Comparison of ENCODE assay signal across 9 cellular contexts in the genomic region with DNA sequence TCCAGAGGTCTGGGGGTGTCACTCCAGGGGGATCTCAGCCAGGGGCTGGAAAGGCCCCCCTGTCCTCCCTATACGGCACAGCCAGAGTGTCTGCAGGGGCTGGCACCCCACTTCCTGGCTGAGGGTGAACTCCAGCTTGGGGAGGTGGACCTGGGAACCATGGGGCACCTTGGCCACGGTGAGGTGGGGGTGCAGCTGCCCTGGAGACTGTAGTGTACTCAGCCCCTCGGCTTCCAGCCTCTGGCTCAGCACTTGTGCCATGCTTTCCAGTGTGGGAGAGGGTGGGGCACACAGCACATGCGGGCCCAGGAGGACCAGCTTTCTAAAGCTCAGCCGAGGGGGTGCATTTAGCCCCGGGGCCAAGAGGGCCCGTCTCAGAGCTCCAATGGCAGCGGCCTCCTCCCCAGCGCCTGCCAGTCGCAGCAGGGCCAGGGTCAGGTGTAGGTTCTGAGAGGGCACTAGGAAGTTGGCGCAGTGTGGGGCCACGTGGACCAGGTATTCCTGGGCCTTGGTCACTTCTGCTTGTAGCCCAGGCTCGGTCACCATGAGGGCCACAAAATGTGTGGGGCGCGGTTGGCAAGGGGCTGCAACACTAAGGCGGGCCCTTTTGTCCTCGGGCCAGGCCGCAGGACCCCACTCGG. TPM values are rescaled to one million over a fixed set of nuclear protein-coding genes. Genes with fewer than 3 reads are reported as not detected.
DNase-seq lines count a peak whose midpoint lies in the region; ATAC-seq and TF ChIP-seq lines count a peak whose summit lies in the region.
"Had no signal": no experiment of that assay in that cellular context is flagged by ENCODE, and none has a peak within 500 bp of the region (broad histone marks: within the 10 kb centered on the region; RNA-seq: fewer than 3 reads in every experiment).

No MANE protein-coding gene starts in this region.

- H3K4me3 ChIP-seq in right cardiac atrium (ENCODE audit: low read length), result peak overlapping the region; percentile 46

- no peaks in the 10 kb centered on the region for H3K9me3 ChIP-seq in right cardiac atrium (ENCODE audit: control insufficient read depth, low read length)

- WGBS in right cardiac atrium, result 53% methylated on average over 19 of the region's 19 CpGs

- H3K4me3 Mint-ChIP-seq in activated B cell treated with CpG ODN at 0.5 μM for 24 hours, result peak overlapping the region; percentile 32
- peak overlapping the region; percentile 79 for H3K4me3 Mint-ChIP-seq in stimulated activated memory B cell treated with anti-CD40 and anti-IgM and Interleukin-4, amounts not matched to agents 10 μg/mL and 1 μg/mL and 100 μg/mL, for 72 hours

- H3K4me1 Mint-ChIP-seq in activated B cell treated with CpG ODN at 0.5 μM for 24 hours, result peaks cover 31% of the 10 kb centered on the region
- H3K4me1 Mint-ChIP-seq in stimulated activated memory B cell treated with anti-CD40 and anti-IgM and Interleukin-4, amounts not matched to agents 10 μg/mL and 1 μg/mL and 100 μg/mL, for 72 hours, result peaks cover 56% of the 10 kb centered on the region

- no peaks in the 10 kb centered on the region for H3K27me3 Mint-ChIP-seq in activated B cell treated with CpG ODN at 0.5 μM for 24 hours
- no peaks in the 10 kb centered on the region for H3K27me3 Mint-ChIP-seq in stimulated activated memory B cell treated with anti-CD40 and anti-IgM and Interleukin-4, amounts not matched to agents 10 μg/mL and 1 μg/mL and 100 μg/mL, for 72 hours

- intact Hi-C loops in activated B cell treated with CpG ODN at 0.5 μM for 24 hours (cut with micrococcal nuclease) (loop anchor here (5.0 to 10.0 kb wide), 3 partner anchors 155 to 1183 kb away; a partner anchor contains a TSS), right cardiac atrium (cut with DNase I) (no loop called here)

- peak overlapping the region; percentile 70 for H3K27ac Mint-ChIP-seq in activated B cell treated with CpG ODN at 0.5 μM for 24 hours
- peak overlapping the region; percentile 86 for H3K27ac Mint-ChIP-seq in stimulated activated memory B cell treated with anti-CD40 and anti-IgM and Interleukin-4, amounts not matched to agents 10 μg/mL and 1 μg/mL and 100 μg/mL, for 72 hours

- no peak for TF ChIP-seq CTCF in activated B cell treated with CpG ODN at 0.5 μM for 24 hours (IDR thresholded peaks at IDR 0.05)

- H3K4me1 ChIP-seq in right cardiac atrium (ENCODE audit: control insufficient read depth, insufficient read depth, low read length), result peaks cover 6% of the 10 kb centered on the region

- H3K36me3 Mint-ChIP-seq in activated B cell treated with CpG ODN at 0.5 μM for 24 hours (ENCODE audit: low read depth), result peaks cover 53% of the 10 kb centered on the region
- H3K36me3 Mint-ChIP-seq in stimulated activated memory B cell treated with anti-CD40 and anti-IgM and Interleukin-4, amounts not matched to agents 10 μg/mL and 1 μg/mL and 100 μg/mL, for 72 hours, result peaks cover 36% of the 10 kb centered on the region

- H3K9me3 Mint-ChIP-seq in activated B cell treated with CpG ODN at 0.5 μM for 24 hours, result no peaks in the 10 kb centered on the region
- H3K9me3 Mint-ChIP-seq in stimulated activated memory B cell treated with anti-CD40 and anti-IgM and Interleukin-4, amounts not matched to agents 10 μg/mL and 1 μg/mL and 100 μg/mL, for 72 hours, result no peaks in the 10 kb centered on the region

- POLR2A ChIA-PET in activated B cell treated with CpG ODN at 0.5 μM for 24 hours (lab: Charles Lee), result interaction anchor here (0.7 to 3.4 kb wide), 7 partner anchors 8 to 155 kb away, joined by 3 to 78 read pairs (median 4); a partner anchor contains a TSS

- ATAC-seq in activated B cell treated with CpG ODN at 0.5 μM for 24 hours (ENCODE audit: low read depth) (no peak), right cardiac atrium (no peak), GM19035 (IDR thresholded peaks at IDR 0.05; ENCODE audit: unreplicated experiment) (no peak), GM21423 (IDR thresholded peaks at IDR 0.05; ENCODE audit: unreplicated experiment) (no peak)
- ATAC-seq in stimulated activated memory B cell treated with anti-CD40 and anti-IgM and Interleukin-4, amounts not matched to agents 10 μg/mL and 1 μg/mL and 100 μg/mL, for 72 hours, result no peak

- H3K27me3 ChIP-seq in right cardiac atrium (ENCODE audit: control insufficient read depth, insufficient read depth), result no peaks in the 10 kb centered on the region

- peak overlapping the region; percentile 95 for H3K27ac ChIP-seq in right cardiac atrium (ENCODE audit: low read length)

- peak; percentile 48 for DNase-seq in DMS53 (lab: John Stamatoyannopoulos, UW)
- DNase-seq in DMS53 treated with DMSO at 0.1 percent for 48 hours (lab: John Stamatoyannopoulos, UW; ENCODE audit: unreplicated experiment), result no peak
- no peak for DNase-seq in activated B cell treated with CpG ODN at 0.5 μM for 24 hours
- DNase-seq in right cardiac atrium, result peak; percentile 52 to 75 (median 65)
- DNase-seq in putamen (ENCODE audit: low spot score), result no peak

- CTCF ChIA-PET in activated B cell treated with CpG ODN at 0.5 μM for 24 hours (lab: Charles Lee), result no interaction called here

RNA-seq across cellular contexts. Expression of a gene that starts 1.4 kb away (rescaled TPM):
- 6.3 and 8.5 TPM in 2 replicates for total RNA-seq in activated B cell treated with CpG ODN at 0.5 μM for 24 hours
- total RNA-seq in right cardiac atrium, result 1 to 10 TPM; 2.1 to 4.1 (median 2.7) TPM
- 2.3 TPM for polyA plus RNA-seq in right cardiac atrium

RNA-seq across cellular contexts. Expression of a gene that starts 10.9 kb away (rescaled TPM):
- total RNA-seq in activated B cell treated with CpG ODN at 0.5 μM for 24 hours, result not detected in 2 replicates
- 10 to 100 TPM; 10.4 to 22.5 (median 12.8) TPM for total RNA-seq in right cardiac atrium
- polyA plus RNA-seq in right cardiac atrium, result 10.8 TPM

RNA-seq across cellular contexts. Expression of a gene that starts 13.2 kb away (rescaled TPM):
- 296 and 363 TPM in 2 replicates for total RNA-seq in activated B cell treated with CpG ODN at 0.5 μM for 24 hours
- 10 to 100 TPM; 66.2 to 87.4 (median 71.4) TPM for total RNA-seq in right cardiac atrium
- polyA plus RNA-seq in right cardiac atrium, result 77.5 TPM

RNA-seq across cellular contexts. Expression of a gene that starts 40.4 kb away (rescaled TPM):
- total RNA-seq in activated B cell treated with CpG ODN at 0.5 μM for 24 hours (not detected in 2 replicates), right cardiac atrium (not detected)
- polyA plus RNA-seq in right cardiac atrium, result not detected
- total RNA-seq: NCI-H460 had no signal

RNA-seq across cellular contexts. Expression of a gene that starts 46.9 kb away (rescaled TPM):
- total RNA-seq in activated B cell treated with CpG ODN at 0.5 μM for 24 hours (not detected in 2 replicates), right cardiac atrium (1 to 10 TPM; 2.4 to 3.0 (median 2.9) TPM)
- polyA plus RNA-seq in right cardiac atrium, result 3.6 TPM
- total RNA-seq: NCI-H460 had no signal

Comparison
In these comparisons a context has a peak if more than half of its experiments do, and no peak if none do; other contexts are left out.
1. DNase-seq: peak in DMS53 (single experiment) and right cardiac atrium (3 of 3); none in DMS53 treated with DMSO at 0.1 percent for 48 hours (single experiment), activated B cell treated with CpG ODN at 0.5 μM for 24 hours (single experiment) and putamen (single experiment).
2. RNA of a gene that starts 10.9 kb away (total RNA-seq): 10.4 to 22.5 TPM in right cardiac atrium; not detected in activated B cell treated with CpG ODN at 0.5 μM for 24 hours; every median in the first group is over 10 times any median in the second.